ENCODE assay signal across 16 cellular contexts in the genomic region with DNA sequence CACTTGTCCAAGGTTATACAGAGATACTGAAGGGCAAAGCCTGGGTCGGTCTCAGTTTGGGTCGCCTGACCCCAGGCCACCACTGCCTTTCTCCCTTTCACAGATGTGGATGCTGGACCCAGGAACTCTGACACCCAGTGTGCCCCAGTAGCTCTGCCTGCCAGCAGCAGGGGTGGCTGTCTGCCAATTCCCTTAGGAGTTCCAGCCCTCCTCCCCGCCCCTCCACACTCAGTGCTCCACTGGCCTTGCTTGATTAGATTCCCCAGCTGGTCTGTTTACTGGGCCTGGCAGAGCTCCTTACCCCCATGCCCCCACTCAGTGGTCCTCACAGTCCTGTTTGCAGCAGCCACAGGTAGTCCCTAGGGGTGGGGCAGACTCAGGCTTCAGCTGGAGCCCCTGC.
DNase-seq lines count a peak whose midpoint lies in the region; ATAC-seq and TF ChIP-seq lines count a peak whose summit lies in the region.
"Had no signal": no experiment of that assay in that cellular context is flagged by ENCODE, and none has a peak within 500 bp of the region (broad histone marks: within the 10 kb centered on the region; RNA-seq: fewer than 3 reads in every experiment).

No MANE protein-coding gene starts in this region.

- peaks cover 7% of the 10 kb centered on the region for H3K27me3 Mint-ChIP-seq in stimulated activated memory B cell treated with anti-CD40 and anti-IgM and Interleukin-4, amounts not matched to agents 10 μg/mL and 1 μg/mL and 100 μg/mL, for 72 hours
- peaks cover 8% of the 10 kb centered on the region for H3K27me3 Mint-ChIP-seq in nephron progenitor cell (ENCODE audit: low read depth, poor library complexity)

- H3K27ac Mint-ChIP-seq in stimulated activated memory B cell treated with anti-CD40 and anti-IgM and Interleukin-4, amounts not matched to agents 10 μg/mL and 1 μg/mL and 100 μg/mL, for 72 hours = peak overlapping the region; percentile 90
- H3K27ac Mint-ChIP-seq in nephron progenitor cell = no peak overlapping the region
- H3K27ac Mint-ChIP-seq: activated CD4-positive, alpha-beta memory T cell treated with anti-CD3 and anti-CD28 coated beads for 36 hours; T-helper 1 cell treated with Interleukin-12 subunit alpha and Interleukin-12 subunit beta and Interleukin-4 antibody, amounts not matched to agents 30 μg/mL and 1 μg/mL, for 36 hours had no signal

- no peak for TF ChIP-seq CTCF in right atrium auricular region (IDR thresholded peaks at IDR 0.05)
- no peak for TF ChIP-seq CTCF in nephron progenitor cell (IDR thresholded peaks at IDR 0.05)

- peaks cover 24% of the 10 kb centered on the region for H3K4me1 Mint-ChIP-seq in stimulated activated memory B cell treated with anti-CD40 and anti-IgM and Interleukin-4, amounts not matched to agents 10 μg/mL and 1 μg/mL and 100 μg/mL, for 72 hours
- peaks cover 34% of the 10 kb centered on the region for H3K4me1 Mint-ChIP-seq in nephron progenitor cell

- ATAC-seq in stimulated activated memory B cell treated with anti-CD40 and anti-IgM and Interleukin-4, amounts not matched to agents 10 μg/mL and 1 μg/mL and 100 μg/mL, for 72 hours = no peak
- no peak for ATAC-seq in HG03280 (IDR thresholded peaks at IDR 0.05; ENCODE audit: unreplicated experiment)

- no peaks in the 10 kb centered on the region for H3K27me3 ChIP-seq in right atrium auricular region
- H3K27me3 ChIP-seq: cardiac muscle cell, esophagus muscularis mucosa had no signal

- DNase-seq in HT-29 (ENCODE audit: low spot score) = peak; percentile 45
- peak in 41 of 56 donors; percentile 9 to 75 (median 44) for DNase-seq in amygdala (lab: John Stamatoyannopoulos, UW)
- DNase-seq in right atrium auricular region (ENCODE audit: low spot score) = no peak
- no peak for DNase-seq in NOMO-1 treated with DMSO at 0.1 percent for 48 hours (lab: John Stamatoyannopoulos, UW; ENCODE audit: unreplicated experiment)
- no peak for DNase-seq in cerebellar nuclear complex (lab: John Stamatoyannopoulos, UW)
- no peak for DNase-seq in nephron progenitor cell
- DNase-seq: activated CD4-positive, alpha-beta memory T cell treated with anti-CD3 and anti-CD28 coated beads for 36 hours; activated effector memory CD4-positive, alpha-beta T cell treated with anti-CD3 and anti-CD28 coated beads, Interleukin-2, amount 50 U/mL, for 16 hours; COR-L47; NCI-H187 had no signal

- peaks cover 0 to 29% of the 10 kb centered on the region in 2 donors for H3K4me1 ChIP-seq in right atrium auricular region

- no peaks in the 10 kb centered on the region for H3K36me3 ChIP-seq in right atrium auricular region
- H3K36me3 ChIP-seq: cardiac muscle cell, esophagus muscularis mucosa had no signal

- no peak overlapping the region for H3K4me3 ChIP-seq in right atrium auricular region
- H3K4me3 ChIP-seq: cardiac muscle cell, esophagus muscularis mucosa had no signal

- no peaks in the 10 kb centered on the region for H3K9me3 ChIP-seq in right atrium auricular region
- H3K9me3 ChIP-seq: esophagus muscularis mucosa had no signal

- no peaks in the 10 kb centered on the region for H3K36me3 Mint-ChIP-seq in stimulated activated memory B cell treated with anti-CD40 and anti-IgM and Interleukin-4, amounts not matched to agents 10 μg/mL and 1 μg/mL and 100 μg/mL, for 72 hours
- no peaks in the 10 kb centered on the region for H3K36me3 Mint-ChIP-seq in nephron progenitor cell (ENCODE audit: low read depth)
- H3K36me3 Mint-ChIP-seq: activated CD4-positive, alpha-beta memory T cell treated with anti-CD3 and anti-CD28 coated beads for 36 hours had no signal

- H3K27ac ChIP-seq in right atrium auricular region = peak overlapping the region; percentile 68 to 85
- H3K27ac ChIP-seq: cardiac muscle cell, esophagus muscularis mucosa, KMS-11 had no signal

- H3K4me3 Mint-ChIP-seq in stimulated activated memory B cell treated with anti-CD40 and anti-IgM and Interleukin-4, amounts not matched to agents 10 μg/mL and 1 μg/mL and 100 μg/mL, for 72 hours = no peak overlapping the region
- H3K4me3 Mint-ChIP-seq in nephron progenitor cell = no peak overlapping the region
- H3K4me3 Mint-ChIP-seq: activated CD4-positive, alpha-beta memory T cell treated with anti-CD3 and anti-CD28 coated beads for 36 hours; T-helper 1 cell treated with Interleukin-12 subunit alpha and Interleukin-12 subunit beta and Interleukin-4 antibody, amounts not matched to agents 30 μg/mL and 1 μg/mL, for 36 hours had no signal

- H3K9me3 Mint-ChIP-seq in stimulated activated memory B cell treated with anti-CD40 and anti-IgM and Interleukin-4, amounts not matched to agents 10 μg/mL and 1 μg/mL and 100 μg/mL, for 72 hours = peaks cover 4% of the 10 kb centered on the region
- H3K9me3 Mint-ChIP-seq in nephron progenitor cell = no peaks in the 10 kb centered on the region
- H3K9me3 Mint-ChIP-seq: T-helper 1 cell treated with Interleukin-12 subunit alpha and Interleukin-12 subunit beta and Interleukin-4 antibody, amounts not matched to agents 30 μg/mL and 1 μg/mL, for 36 hours had no signal

Comparison
In these comparisons a context has a peak if more than half of its experiments do, and no peak if none do; other contexts are left out.
1. DNase-seq: peak in HT-29 (single experiment) and amygdala (41 of 56); none in right atrium auricular region (single experiment), NOMO-1 treated with DMSO at 0.1 percent for 48 hours (single experiment), cerebellar nuclear complex (0 of 2) and nephron progenitor cell (single experiment).